In genomic region chr7:23431596-23432284, GRCh38 we compare ENCODE assay signal across 19 cellular contexts. TPM values are rescaled to one million over a fixed set of nuclear protein-coding genes. Genes with fewer than 3 reads are reported as not detected.
DNase-seq lines count a peak whose midpoint lies in the region; ATAC-seq and TF ChIP-seq lines count a peak whose summit lies in the region.
"Had no signal": no experiment of that assay in that cellular context is flagged by ENCODE, and none has a peak within 500 bp of the region (broad histone marks: within the 10 kb centered on the region; RNA-seq: fewer than 3 reads in every experiment).

No MANE protein-coding gene starts in this region.

- no peak overlapping the region for H3K4me2 ChIP-seq in fibroblast of lung (ENCODE audit: extremely low read depth, insufficient read depth, low read length)

- H3K4me3 Mint-ChIP-seq in CD4-positive, alpha-beta T cell: no peak overlapping the region
- H3K4me3 Mint-ChIP-seq: activated T-cell treated with anti-CD3 and anti-CD28 coated beads, Interleukin-2, amount 50 U/mL, for 72 hours; CD8-positive, alpha-beta T cell; naive thymus-derived CD4-positive, alpha-beta T cell; T-helper 2 cell treated with Interferon-gamma antibody and Interleukin-4, amounts not matched to agents 5 μg/mL and 100 μg/mL, for 36 hours had no signal

- H3K9me3 Mint-ChIP-seq in CD4-positive, alpha-beta T cell: no peaks in the 10 kb centered on the region
- H3K9me3 Mint-ChIP-seq: activated T-cell treated with anti-CD3 and anti-CD28 coated beads, Interleukin-2, amount 50 U/mL, for 72 hours; CD8-positive, alpha-beta T cell; naive thymus-derived CD4-positive, alpha-beta T cell; T-helper 2 cell treated with Interferon-gamma antibody and Interleukin-4, amounts not matched to agents 5 μg/mL and 100 μg/mL, for 36 hours had no signal

- no peaks in the 10 kb centered on the region for H3K79me2 ChIP-seq in fibroblast of lung (ENCODE audit: control insufficient read depth, insufficient read depth, low read length)

- TF ChIP-seq CTCF in cardiac muscle cell (IDR thresholded peaks at IDR 0.05; ENCODE audit: low read depth, low read length) (no peak), heart right ventricle (IDR thresholded peaks at IDR 0.05) (no peak), fibroblast of lung (conservative IDR thresholded peaks at IDR 0.05 in 1 of 2, IDR thresholded peaks at IDR 0.05 in 1 of 2; ENCODE audit: low read depth in 1 of 2, low read length in 2 of 2) (no peak)
- TF ChIP-seq CTCF in CD4-positive, alpha-beta T cell (IDR thresholded peaks at IDR 0.05): no peak

- H3K9me3 ChIP-seq in cardiac muscle cell (ENCODE audit: low read depth) (no peaks in the 10 kb centered on the region), heart right ventricle (no peaks in the 10 kb centered on the region), fibroblast of lung (ENCODE audit: control insufficient read depth, insufficient read depth, low read depth, low read length) (no peaks in the 10 kb centered on the region)
- H3K9me3 ChIP-seq in CD4-positive, alpha-beta T cell (ENCODE audit: control insufficient read depth, low read length): no peaks in the 10 kb centered on the region
- H3K9me3 ChIP-seq: esophagus squamous epithelium, left ventricle myocardium inferior had no signal

- DNase-seq in cardiac muscle cell (ENCODE audit: low read depth in 1 of 2, low spot score in 1 of 2) (peak in 1 of 2 donors; percentile 31), heart right ventricle (no peak), SW480 (ENCODE audit: low spot score) (peak; percentile 35), fibroblast of lung (ENCODE audit: low read depth in 2 of 2) (peak; percentile 20 to 58), NCI-H128 (lab: John Stamatoyannopoulos, UW; ENCODE audit: unreplicated experiment) (no peak), GOT3 (lab: John Stamatoyannopoulos, UW) (no peak), DMS 273 treated with DMSO at 0.1 percent for 48 hours (lab: John Stamatoyannopoulos, UW) (no peak)
- no peak for DNase-seq in CD4-positive, alpha-beta T cell
- DNase-seq: 8988T; activated CD4-positive, alpha-beta T cell treated with anti-CD3 and anti-CD28 coated beads, Interleukin-2, amount 50 U/mL, for 4 hours; activated T-cell treated with anti-CD3 and anti-CD28 coated beads, Interleukin-2, amount 50 U/mL, for 72 hours; CD8-positive, alpha-beta T cell; esophagus squamous epithelium; GF-D8; hypothalamus; left ventricle myocardium inferior; naive thymus-derived CD4-positive, alpha-beta T cell; NCI-H774 had no signal

- CTCF ChIA-PET in CD4-positive, alpha-beta T cell (lab: Charles Lee): interaction anchor here (1.1 kb wide), 1 partner anchor 88 kb away, joined by 4 read pairs; no protein-coding TSS in a partner anchor

- H3K4me1 ChIP-seq in cardiac muscle cell (ENCODE audit: low read depth): peaks cover 14% of the 10 kb centered on the region
- H3K4me1 ChIP-seq in heart right ventricle: no peaks in the 10 kb centered on the region
- H3K4me1 ChIP-seq in fibroblast of lung (ENCODE audit: control insufficient read depth, extremely low read depth, insufficient read depth, low read length): no peaks in the 10 kb centered on the region
- H3K4me1 ChIP-seq: esophagus squamous epithelium, left ventricle myocardium inferior had no signal

- intact Hi-C loops in heart right ventricle (cut with DNase I): no loop called here
- intact Hi-C loops in CD4-positive, alpha-beta T cell (cut with DNase I, micrococcal nuclease): no loop called here

- POLR2A ChIA-PET in CD4-positive, alpha-beta T cell (lab: Charles Lee): no interaction called here

- peaks cover 41% of the 10 kb centered on the region for H3K27me3 Mint-ChIP-seq in CD4-positive, alpha-beta T cell

- H3K27me3 ChIP-seq in cardiac muscle cell (no peaks in the 10 kb centered on the region), heart right ventricle (peaks cover 0 to 44% (median 14%) of the 10 kb centered on the region in 7 donors), fibroblast of lung (ENCODE audit: control insufficient read depth, insufficient read depth, low read length) (no peaks in the 10 kb centered on the region)
- peaks cover 15% of the 10 kb centered on the region for H3K27me3 ChIP-seq in CD4-positive, alpha-beta T cell (ENCODE audit: control insufficient read depth, insufficient read depth, low read length)

- H3K36me3 ChIP-seq in cardiac muscle cell: no peaks in the 10 kb centered on the region
- H3K36me3 ChIP-seq in heart right ventricle: no peaks in the 10 kb centered on the region
- no peaks in the 10 kb centered on the region for H3K36me3 ChIP-seq in fibroblast of lung (ENCODE audit: control insufficient read depth, insufficient read depth, low read length)
- H3K36me3 ChIP-seq: esophagus squamous epithelium, left ventricle myocardium inferior had no signal

- H3K36me3 Mint-ChIP-seq in CD4-positive, alpha-beta T cell (ENCODE audit: low read depth): no peaks in the 10 kb centered on the region
- H3K36me3 Mint-ChIP-seq: CD8-positive, alpha-beta T cell; naive thymus-derived CD4-positive, alpha-beta T cell had no signal

- no peak overlapping the region for H2AFZ ChIP-seq in fibroblast of lung (ENCODE audit: low read length)

- WGBS in heart right ventricle, 2 donors: 76 to 81% methylated on average over 10 of the region's 10 CpGs

- no peaks in the 10 kb centered on the region for H4K20me1 ChIP-seq in fibroblast of lung (ENCODE audit: control insufficient read depth, extremely low read depth, insufficient read depth, low read length)

- no peak overlapping the region for H3K9ac ChIP-seq in fibroblast of lung (ENCODE audit: insufficient read depth, low read length)

- ATAC-seq in heart right ventricle: no peak
- ATAC-seq in CD4-positive, alpha-beta T cell (ENCODE audit: poor library complexity): no peak
- ATAC-seq: activated T-cell treated with anti-CD3 and anti-CD28 coated beads, Interleukin-2, amount 50 U/mL, for 72 hours; CD8-positive, alpha-beta T cell; naive thymus-derived CD4-positive, alpha-beta T cell had no signal

- H3K4me1 Mint-ChIP-seq in CD4-positive, alpha-beta T cell (ENCODE audit: low read depth): no peaks in the 10 kb centered on the region
- H3K4me1 Mint-ChIP-seq: naive thymus-derived CD4-positive, alpha-beta T cell had no signal

- H3K27ac Mint-ChIP-seq in CD4-positive, alpha-beta T cell: no peak overlapping the region
- H3K27ac Mint-ChIP-seq: activated T-cell treated with anti-CD3 and anti-CD28 coated beads, Interleukin-2, amount 50 U/mL, for 72 hours; CD8-positive, alpha-beta T cell; naive thymus-derived CD4-positive, alpha-beta T cell; T-helper 2 cell treated with Interferon-gamma antibody and Interleukin-4, amounts not matched to agents 5 μg/mL and 100 μg/mL, for 36 hours had no signal

- no peak overlapping the region for H3K4me3 ChIP-seq in cardiac muscle cell
- H3K4me3 ChIP-seq in heart right ventricle: no peak overlapping the region
- H3K4me3 ChIP-seq in fibroblast of lung (replicated peaks in 1 of 4; ENCODE audit: control extremely low read depth in 1 of 4, insufficient read depth in 1 of 4, low read depth in 3 of 4, low read length in 4 of 4): no peak overlapping the region
- H3K4me3 ChIP-seq: esophagus squamous epithelium, left ventricle myocardium inferior had no signal

- H3K27ac ChIP-seq in cardiac muscle cell: peak overlapping the region; percentile 35
- no peak overlapping the region for H3K27ac ChIP-seq in heart right ventricle
- H3K27ac ChIP-seq in fibroblast of lung (ENCODE audit: insufficient read depth, low read length): no peak overlapping the region
- no peak overlapping the region for H3K27ac ChIP-seq in CD4-positive, alpha-beta T cell (ENCODE audit: low read depth, low read length)
- H3K27ac ChIP-seq: esophagus squamous epithelium, left ventricle myocardium inferior had no signal

RNA-seq across cellular contexts. Expression of gene IGF2BP3, which starts 38.6 kb away (rescaled TPM):
- total RNA-seq in cardiac muscle cell (44.9 and 59.3 TPM in 2 replicates), heart right ventricle (under 1 TPM in 3 of 10 donors, not detected in 7; 0.20 to 0.60 (median 0.49) TPM), fibroblast of lung (1.5 and 4.3 TPM in 2 replicates)
- polyA plus RNA-seq in cardiac muscle cell (30.5 and 45.5 TPM in 2 replicates), heart right ventricle (under 1 TPM in 1 of 2 donors, not detected in 1; 0.16 TPM), fibroblast of lung (11.2 and 21.6 TPM in 2 replicates)
- polyA plus RNA-seq in fibroblast of lung (2012): 5.8 and 11.6 TPM in 2 replicates
- polyA minus RNA-seq in fibroblast of lung (ENCODE audit: low replicate concordance): 7.8 and 23.9 TPM in 2 replicates
- not detected for total RNA-seq in CD4-positive, alpha-beta T cell
- total RNA-seq: CD8-positive, alpha-beta T cell had no signal

Comparison
In these comparisons a context has a peak if more than half of its experiments do, and no peak if none do; other contexts are left out.
1. DNase-seq: peak in SW480 (single experiment) and fibroblast of lung (2 of 2); none in heart right ventricle (0 of 2), NCI-H128 (single experiment), GOT3 (single experiment), CD4-positive, alpha-beta T cell (0 of 10) and DMS 273 treated with DMSO at 0.1 percent for 48 hours (single experiment).